Comparison of ENCODE assay signal across 1 cellular context in genomic region chr17:41885733-41886132, GRCh38.
TF ChIP-seq lines count a peak whose summit lies in the region.

No MANE protein-coding gene starts in this region.

TF ChIP-seq in WTC11, 78 proteins besides CTCF, POLR2A, EP300 and RAD21 (continued from another document):
- TF ChIP-seq AFF4 (CRISPR knock-in tag; IDR thresholded peaks at IDR 0.05; ENCODE audit: borderline replicate concordance) (no peak), MLX (CRISPR knock-in tag; IDR thresholded peaks at IDR 0.05) (no peak), PRDM15 (CRISPR knock-in tag; IDR thresholded peaks at IDR 0.05) (no peak), ZNF121 (CRISPR knock-in tag; IDR thresholded peaks at IDR 0.05) (no peak)
TF ChIP-seq in WTC11: peak in this region for 0.
